Comparison of ENCODE assay signal across 14 cellular contexts in the genomic region with DNA sequence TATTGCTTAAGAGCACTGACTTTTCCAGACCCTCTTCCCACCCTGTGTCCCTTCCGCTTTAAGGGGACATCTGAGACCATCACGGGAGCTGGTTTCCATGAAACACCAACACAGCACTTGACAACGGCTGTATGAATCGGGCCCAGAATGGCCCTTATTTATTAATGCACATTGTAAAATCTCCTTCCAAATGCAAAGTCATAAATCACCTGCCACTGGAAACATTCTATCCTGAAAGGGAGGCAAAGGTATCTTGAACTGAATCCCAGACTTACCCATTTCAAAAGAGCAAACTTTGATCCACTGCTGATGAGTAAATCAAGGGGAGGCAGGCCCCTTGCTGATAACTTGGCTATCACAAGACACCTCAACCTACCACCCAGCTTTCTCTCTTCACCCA. TPM values are rescaled to one million over a fixed set of nuclear protein-coding genes. Genes with fewer than 3 reads are reported as not detected.
A peak's percentile ranks its signal among the peaks of the same experiment; 100 is the strongest.
DNase-seq lines count a peak whose midpoint lies in the region; ATAC-seq and TF ChIP-seq lines count a peak whose summit lies in the region.
"Had no signal": no experiment of that assay in that cellular context is flagged by ENCODE, and none has a peak within 500 bp of the region (broad histone marks: within the 10 kb centered on the region; RNA-seq: fewer than 3 reads in every experiment).

No MANE protein-coding gene starts in this region.

- H3K36me3 ChIP-seq in Peyer's patch (no peaks in the 10 kb centered on the region), hepatocyte (replicated peaks; ENCODE audit: insufficient read depth, low read depth) (no peaks in the 10 kb centered on the region), upper lobe of right lung (no peaks in the 10 kb centered on the region)
- H3K36me3 ChIP-seq: brain microvascular endothelial cell, gastrocnemius medialis had no signal

- no peak overlapping the region for H3K4me2 ChIP-seq in hepatocyte

- ATAC-seq in omental fat pad (ENCODE audit: low FRiP score) (peak; percentile 41), upper lobe of right lung (no peak)
- ATAC-seq: stimulated activated naive CD8-positive, alpha-beta T cell treated with anti-CD3 and anti-CD28 coated beads, Interleukin-15, amount 100 ng/mL, for 72 hours had no signal

- no peaks in the 10 kb centered on the region for H3K9me2 ChIP-seq in hepatocyte (replicated peaks; ENCODE audit: insufficient read depth)

- WGBS in hepatocyte (ENCODE audit: low lambda C conversion rate, missing lambda C conversion rate) = 45% methylated on average over 4 of the region's 4 CpGs

- peaks cover 12% of the 10 kb centered on the region for H4K20me1 ChIP-seq in hepatocyte (ENCODE audit: insufficient read depth, poor library complexity, severe bottlenecking)

- peak in 1 of 3 donors; percentile 54 for DNase-seq in Peyer's patch
- DNase-seq in hepatocyte (ENCODE audit: low spot score) = peak; percentile 42
- no peak for DNase-seq in omental fat pad (ENCODE audit: low spot score)
- no peak for DNase-seq in upper lobe of right lung
- DNase-seq in SW480 (ENCODE audit: low spot score) = no peak
- DNase-seq in SK-N-DZ (ENCODE audit: low spot score) = no peak
- DNase-seq in SKM-1 treated with dmso at 0.1 percent for 144 hours (lab: John Stamatoyannopoulos, UW; ENCODE audit: unreplicated experiment) = no peak
- DNase-seq: activated T-cell treated with anti-CD3 and anti-CD28 coated beads, Interleukin-2, amount 50 U/mL, for 1 hour; brain microvascular endothelial cell; Calu3; gastrocnemius medialis; NCI-H2029 treated with DMSO at 0.1 percent for 48 hours; stimulated activated naive CD8-positive, alpha-beta T cell treated with anti-CD3 and anti-CD28 coated beads, Interleukin-15, amount 100 ng/mL, for 72 hours had no signal

- peaks cover 93% of the 10 kb centered on the region for H3K79me2 ChIP-seq in hepatocyte

- no peaks in the 10 kb centered on the region for H3K9me3 ChIP-seq in Peyer's patch
- no peaks in the 10 kb centered on the region for H3K9me3 ChIP-seq in hepatocyte (ENCODE audit: low read depth)
- no peaks in the 10 kb centered on the region for H3K9me3 ChIP-seq in upper lobe of right lung
- H3K9me3 ChIP-seq: gastrocnemius medialis had no signal

- H3K4me1 ChIP-seq in Peyer's patch (peaks cover 0 to 45% (median 4%) of the 10 kb centered on the region in 4 donors), hepatocyte (ENCODE audit: insufficient read depth) (peaks cover 32% of the 10 kb centered on the region), upper lobe of right lung (peaks cover 33% of the 10 kb centered on the region)

- no peak for TF ChIP-seq POLR2A in Peyer's patch (IDR thresholded peaks at IDR 0.05)

- H2AFZ ChIP-seq in hepatocyte = no peak overlapping the region

- H3K27me3 ChIP-seq in Peyer's patch = no peaks in the 10 kb centered on the region
- no peaks in the 10 kb centered on the region for H3K27me3 ChIP-seq in hepatocyte
- no peaks in the 10 kb centered on the region for H3K27me3 ChIP-seq in upper lobe of right lung
- H3K27me3 ChIP-seq: brain microvascular endothelial cell, gastrocnemius medialis had no signal

- H3K27ac ChIP-seq in Peyer's patch = peak overlapping the region in 3 of 4 donors; percentile 76 to 89 (median 85)
- peak overlapping the region; percentile 75 for H3K27ac ChIP-seq in hepatocyte
- peak overlapping the region; percentile 60 for H3K27ac ChIP-seq in upper lobe of right lung
- H3K27ac ChIP-seq: brain microvascular endothelial cell had no signal

- TF ChIP-seq CTCF in Peyer's patch (IDR thresholded peaks at IDR 0.05) (no peak), hepatocyte (IDR thresholded peaks at IDR 0.05; ENCODE audit: poor library complexity) (no peak), omental fat pad (IDR thresholded peaks at IDR 0.05) (no peak), upper lobe of right lung (IDR thresholded peaks at IDR 0.05) (no peak)

- peak overlapping the region in 1 of 4 donors; percentile 20 for H3K4me3 ChIP-seq in Peyer's patch
- H3K4me3 ChIP-seq in hepatocyte = no peak overlapping the region
- no peak overlapping the region for H3K4me3 ChIP-seq in upper lobe of right lung
- H3K4me3 ChIP-seq: gastrocnemius medialis had no signal

- intact Hi-C loops in upper lobe of right lung (cut with DNase I) = no loop called here

RNA-seq across cellular contexts. Expression of gene SHB, which starts 37.4 kb away (rescaled TPM):
- total RNA-seq in Peyer's patch (10 to 100 TPM; 14.5 to 31.1 (median 25.6) TPM), hepatocyte (15.5 and 20.8 TPM in 2 replicates), omental fat pad (10 to 100 TPM; 10.4 to 61.6 (median 20.7) TPM), upper lobe of right lung (33.4 TPM)
- 36.1 and 48.3 TPM in 2 replicates for polyA plus RNA-seq in hepatocyte
- 8.5 and 9.6 TPM in 2 replicates for polyA plus RNA-seq in SK-N-DZ (2014; cell fraction: cytosol; rRNA removed)
- polyA plus RNA-seq in SK-N-DZ (2014; cell fraction: nucleus; rRNA removed) = 5.3 and 5.8 TPM in 2 replicates
- polyA plus RNA-seq: IgD-negative memory B cell had no signal
